ENCODE assay signal across 18 cellular contexts in the genomic region with DNA sequence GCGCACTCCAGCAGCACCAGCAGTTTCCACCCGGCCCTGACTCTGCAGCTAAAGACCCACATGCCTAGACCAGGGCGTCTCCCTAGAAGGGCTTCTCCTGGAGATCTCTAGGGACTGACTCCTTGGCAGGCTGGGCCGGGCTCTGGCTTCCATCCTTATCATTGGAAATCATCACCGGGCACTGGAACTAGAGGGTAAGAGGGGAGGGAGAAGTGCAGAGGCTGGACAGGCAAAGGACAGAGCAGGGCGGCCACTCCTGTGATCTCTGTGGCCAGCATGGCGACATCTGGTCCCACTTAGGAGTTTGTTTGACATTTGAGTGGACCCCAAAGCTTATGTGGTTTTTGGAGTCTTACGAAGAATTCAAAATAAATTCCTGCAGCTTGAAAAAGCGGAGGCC. TPM values are rescaled to one million over a fixed set of nuclear protein-coding genes. Genes with fewer than 3 reads are reported as not detected.
DNase-seq lines count a peak whose midpoint lies in the region; ATAC-seq and TF ChIP-seq lines count a peak whose summit lies in the region.
"Had no signal": no experiment of that assay in that cellular context is flagged by ENCODE, and none has a peak within 500 bp of the region (broad histone marks: within the 10 kb centered on the region; RNA-seq: fewer than 3 reads in every experiment).

No MANE protein-coding gene starts in this region.

- H3K79me1 ChIP-seq in mesenchymal stem cell (replicated peaks; ENCODE audit: low read length, poor library complexity, severe bottlenecking), result peaks cover 6% of the 10 kb centered on the region

- H3K4me1 Mint-ChIP-seq in endodermal cell, result peaks cover 5% of the 10 kb centered on the region

- no peak overlapping the region for H2AK5ac ChIP-seq in mesenchymal stem cell (ENCODE audit: low read length, severe bottlenecking)

- peaks cover 10% of the 10 kb centered on the region for H3K27me3 Mint-ChIP-seq in endodermal cell (ENCODE audit: insufficient read depth)
- H3K27me3 Mint-ChIP-seq: activated naive CD4-positive, alpha-beta T cell treated with anti-CD3 and anti-CD28 coated beads, Interleukin-2, amount 50 U/mL, for 24 hours had no signal

- peak overlapping the region in 1 of 2 experiments; percentile 7 for H2BK12ac ChIP-seq in mesenchymal stem cell (ENCODE audit: low read length in 2 of 2)

- H3K4me3 ChIP-seq in coronary artery (no peak overlapping the region), mesenchymal stem cell (ENCODE audit: insufficient read depth in 1 of 2, low read depth in 1 of 2, low read length in 2 of 2) (no peak overlapping the region), upper lobe of left lung (no peak overlapping the region), WERI-Rb-1 (ENCODE audit: low read depth, low read length) (no peak overlapping the region), endodermal cell (ENCODE audit: low read length) (no peak overlapping the region)

- DNase-seq in GM03348 (ENCODE audit: low spot score) (peak; percentile 70), coronary artery (ENCODE audit: low spot score) (no peak), mesenchymal stem cell (no peak), upper lobe of left lung (no peak), NCI-H2196 (lab: John Stamatoyannopoulos, UW; ENCODE audit: unreplicated experiment) (no peak), WERI-Rb-1 (no peak), endodermal cell (no peak)
- DNase-seq: activated T-cell treated with anti-CD3 and anti-CD28 coated beads, Interleukin-2, amount 50 U/mL, for 48 hours; Caco-2; effector CD8-positive, alpha-beta T cell; NCI-H510A treated with DMSO at 0.1 percent for 48 hours; substantia nigra had no signal

- H3K27me3 ChIP-seq in mesenchymal stem cell (ENCODE audit: control insufficient read depth in 1 of 2, insufficient read depth in 1 of 2, low read length in 2 of 2) (no peaks in the 10 kb centered on the region), upper lobe of left lung (no peaks in the 10 kb centered on the region), WERI-Rb-1 (ENCODE audit: insufficient read depth, low read depth, severe bottlenecking) (no peaks in the 10 kb centered on the region), endodermal cell (ENCODE audit: control insufficient read depth, insufficient read depth, low read length, poor library complexity, severe bottlenecking) (peaks cover 9% of the 10 kb centered on the region)
- H3K27me3 ChIP-seq: heart left ventricle had no signal

- no peak for TF ChIP-seq POLR2A in upper lobe of left lung (IDR thresholded peaks at IDR 0.05)

- H2BK15ac ChIP-seq in mesenchymal stem cell (ENCODE audit: low read depth, poor library complexity, severe bottlenecking), result peak overlapping the region; percentile 45

- H2AFZ ChIP-seq in mesenchymal stem cell (ENCODE audit: low read depth, low read length), result no peak overlapping the region

- TF ChIP-seq EP300 in upper lobe of left lung (IDR thresholded peaks at IDR 0.05), result no peak

- H3K4me2 ChIP-seq in mesenchymal stem cell (ENCODE audit: low read length, poor library complexity, severe bottlenecking), result no peak overlapping the region

- H3K36me3 ChIP-seq in mesenchymal stem cell (ENCODE audit: control insufficient read depth in 1 of 2, insufficient read depth in 2 of 2, low read depth in 1 of 2, low read length in 2 of 2), result peaks cover 37 to 43% of the 10 kb centered on the region in 2 experiments
- no peaks in the 10 kb centered on the region for H3K36me3 ChIP-seq in upper lobe of left lung
- H3K36me3 ChIP-seq in WERI-Rb-1, result no peaks in the 10 kb centered on the region
- no peaks in the 10 kb centered on the region for H3K36me3 ChIP-seq in endodermal cell (ENCODE audit: control insufficient read depth, insufficient read depth, low read length)

- no peak overlapping the region for H3K18ac ChIP-seq in mesenchymal stem cell (ENCODE audit: low read depth in 1 of 2, low read length in 2 of 2)

- no peaks in the 10 kb centered on the region for H3K9me3 Mint-ChIP-seq in endodermal cell
- H3K9me3 Mint-ChIP-seq: activated naive CD4-positive, alpha-beta T cell treated with anti-CD3 and anti-CD28 coated beads, Interleukin-2, amount 50 U/mL, for 24 hours; neural crest cell had no signal

- peak overlapping the region; percentile 4 for H2BK120ac ChIP-seq in mesenchymal stem cell (ENCODE audit: low read depth, low read length)

- peaks cover 26% of the 10 kb centered on the region for H3K4me1 ChIP-seq in mesenchymal stem cell (ENCODE audit: control insufficient read depth, insufficient read depth, low read depth, low read length)
- H3K4me1 ChIP-seq in upper lobe of left lung, result peaks cover 11 to 21% (median 18%) of the 10 kb centered on the region in 4 donors
- H3K4me1 ChIP-seq in endodermal cell (ENCODE audit: control insufficient read depth, insufficient read depth, low read length), result no peaks in the 10 kb centered on the region

- H3K27ac Mint-ChIP-seq in endodermal cell, result no peak overlapping the region
- H3K27ac Mint-ChIP-seq: activated naive CD4-positive, alpha-beta T cell treated with anti-CD3 and anti-CD28 coated beads, Interleukin-2, amount 50 U/mL, for 24 hours had no signal

- ATAC-seq in upper lobe of left lung (ENCODE audit: low FRiP score in 2 of 2) (peak in 1 of 2 donors; percentile 6), GM19023 (IDR thresholded peaks at IDR 0.05; ENCODE audit: unreplicated experiment) (no peak)
- ATAC-seq: esophagus mucosa, heart left ventricle, HepG2 had no signal

- no peak overlapping the region for H2BK5ac ChIP-seq in mesenchymal stem cell (ENCODE audit: low read depth, low read length, poor library complexity, severe bottlenecking)

- H4K8ac ChIP-seq in mesenchymal stem cell (ENCODE audit: low read length), result peak overlapping the region; percentile 55

- H4K91ac ChIP-seq in mesenchymal stem cell (ENCODE audit: low read length), result no peak overlapping the region

- H3K9ac ChIP-seq in mesenchymal stem cell (ENCODE audit: low read length), result peak overlapping the region; percentile 37
- H3K9ac ChIP-seq in endodermal cell (ENCODE audit: extremely low read depth, low read length, poor library complexity, severe bottlenecking), result no peak overlapping the region

- TF ChIP-seq CTCF in coronary artery (IDR thresholded peaks at IDR 0.05) (no peak), upper lobe of left lung (IDR thresholded peaks at IDR 0.05) (no peak), WERI-Rb-1 (IDR thresholded peaks at IDR 0.05; ENCODE audit: low read depth, low read length) (no peak), endodermal cell (conservative IDR thresholded peaks at IDR 0.05) (no peak)

- H3K14ac ChIP-seq in mesenchymal stem cell (ENCODE audit: low read length in 2 of 2), result no peak overlapping the region

- no peak overlapping the region for H3K4me3 Mint-ChIP-seq in endodermal cell
- H3K4me3 Mint-ChIP-seq: activated naive CD4-positive, alpha-beta T cell treated with anti-CD3 and anti-CD28 coated beads, Interleukin-2, amount 50 U/mL, for 24 hours; neural crest cell had no signal

- no peak overlapping the region for H3K23ac ChIP-seq in mesenchymal stem cell (ENCODE audit: low read length in 2 of 2)

- no peaks in the 10 kb centered on the region for H3K36me3 Mint-ChIP-seq in endodermal cell (ENCODE audit: low read depth)
- H3K36me3 Mint-ChIP-seq: activated naive CD4-positive, alpha-beta T cell treated with anti-CD3 and anti-CD28 coated beads, Interleukin-2, amount 50 U/mL, for 24 hours had no signal

- H3K9me3 ChIP-seq in mesenchymal stem cell (ENCODE audit: control insufficient read depth, low read length), result no peaks in the 10 kb centered on the region
- H3K9me3 ChIP-seq in upper lobe of left lung, result no peaks in the 10 kb centered on the region
- no peaks in the 10 kb centered on the region for H3K9me3 ChIP-seq in WERI-Rb-1 (ENCODE audit: severe bottlenecking)
- H3K9me3 ChIP-seq in endodermal cell (ENCODE audit: control insufficient read depth, low read length), result no peaks in the 10 kb centered on the region
- H3K9me3 ChIP-seq: Caco-2, heart left ventricle had no signal

- 74% methylated on average over 9 of the region's 9 CpGs for WGBS in mesenchymal stem cell
- 73 to 85% methylated on average over 7 to 9 of the region's 9 CpGs for WGBS in upper lobe of left lung, 2 donors
- WGBS in endodermal cell (ENCODE audit: insufficient coverage in 1 of 2, insufficient read length in 1 of 2), 2 experiments, result 92 to 95% methylated on average over 7 to 9 of the region's 9 CpGs

- peak overlapping the region in 1 of 2 experiments; percentile 17 for H3K4ac ChIP-seq in mesenchymal stem cell (ENCODE audit: low read depth in 1 of 2, low read length in 2 of 2)

- H3K27ac ChIP-seq in coronary artery (peak overlapping the region; percentile 58 to 73), mesenchymal stem cell (ENCODE audit: low read length, poor library complexity, severe bottlenecking) (no peak overlapping the region), upper lobe of left lung (peak overlapping the region; percentile 20 to 79 (median 61)), WERI-Rb-1 (no peak overlapping the region), endodermal cell (ENCODE audit: low read depth, low read length) (no peak overlapping the region)

RNA-seq across cellular contexts. Expression of a gene that starts 7.1 kb away (rescaled TPM):
- 16.6 TPM for polyA plus RNA-seq in mesenchymal stem cell (2013, experiment 1 of 2)
- 16.0 TPM for polyA plus RNA-seq in mesenchymal stem cell (2013, experiment 2 of 2)
- 100 to 1,000 TPM in 2 of 6 donors, 10 to 100 TPM in 4; 19.7 to 136 (median 77.6) TPM for total RNA-seq in upper lobe of left lung
- total RNA-seq in endodermal cell, result 1 to 10 TPM; 1.7 to 2.9 TPM
- 2.4 TPM for polyA plus RNA-seq in endodermal cell (2013, experiment 1 of 2)
- 2.8 TPM for polyA plus RNA-seq in endodermal cell (2013, experiment 2 of 2)

Comparison
In these comparisons a context has a peak if more than half of its experiments do, and no peak if none do; other contexts are left out.
1. H3K27ac ChIP-seq: peak in coronary artery (2 of 2) and upper lobe of left lung (4 of 4); none in mesenchymal stem cell (single experiment), WERI-Rb-1 (single experiment) and endodermal cell (single experiment).
2. RNA of a gene that starts 7.1 kb away (total RNA-seq): 19.7 to 136 TPM in upper lobe of left lung; 1.7 to 2.9 TPM in endodermal cell; every median in the first group is over 4 times any median in the second.